In genomic region chr9:69076550-69076949, GRCh38 we compare ENCODE assay signal across 20 cellular contexts.
"Had no signal": no experiment of that assay in that cellular context is flagged by ENCODE, and none has a peak within 500 bp of the region (broad histone marks: within the 10 kb centered on the region; RNA-seq: fewer than 3 reads in every experiment).

No MANE protein-coding gene starts in this region.

- DNase-seq: activated CD4-positive, alpha-beta T cell treated with anti-CD3 and anti-CD28 coated beads, Interleukin-2, amount 50 U/mL, for 1 hour; activated CD4-positive, CD25-positive, alpha-beta regulatory T cell treated with anti-CD3 and anti-CD28 coated beads, Interleukin-2, amount 50 U/mL, for 72 hours; activated CD8-positive, alpha-beta memory T cell treated with anti-CD3 and anti-CD28 coated beads, Interleukin-2, amount 50 U/mL, for 48 hours; activated effector memory CD4-positive, alpha-beta T cell treated with Interleukin-2 at 50 U/mL for 16 hours; activated naive CD4-positive, alpha-beta T cell treated with anti-CD3 and anti-CD28 coated beads, Interleukin-2, amount 10 ng/mL, durations not matched to agents 7 days and 5 days; activated naive CD8-positive, alpha-beta T cell treated with anti-CD3 and anti-CD28 coated beads, Interleukin-2, amount 50 U/mL, for 24 hours; activated T-cell treated with anti-CD3 and anti-CD28 coated beads, Interleukin-2, amount 50 U/mL, for 48 hours; anterior cingulate cortex; psoas muscle; sigmoid colon; spleen; stimulated activated CD4-positive, alpha-beta T cell treated with anti-CD3 and anti-CD28 coated beads, Interleukin-4, amount 100 ng/mL, for 4 hours; SW 1271; T-helper 2 cell had no signal

- H3K36me3 ChIP-seq: breast epithelium, thyroid gland had no signal

- FAIRE-seq: frontal cortex, urothelium cell line had no signal

- H3K9me3 ChIP-seq: breast epithelium, psoas muscle, sigmoid colon, spleen, thyroid gland had no signal

- H3K27me3 ChIP-seq: breast epithelium, sigmoid colon, spleen, thyroid gland had no signal

- ATAC-seq: activated naive CD8-positive, alpha-beta T cell treated with anti-CD3 and anti-CD28 coated beads, Interleukin-2, amount 50 U/mL, for 24 hours; psoas muscle; stimulated activated memory B cell treated with anti-CD40 and anti-IgM and Interleukin-4, amounts not matched to agents 10 μg/mL and 1 μg/mL and 100 μg/mL, for 72 hours had no signal

- H3K4me3 ChIP-seq: breast epithelium, psoas muscle, sigmoid colon, spleen, thyroid gland had no signal

- H3K4me1 ChIP-seq: breast epithelium, psoas muscle, spleen had no signal

- H3K27ac ChIP-seq: breast epithelium, psoas muscle, spleen, VCaP had no signal
